8 cellular contexts compared by ENCODE assay signal in genomic region chr6:188821-189655, GRCh38.
DNase-seq lines count a peak whose midpoint lies in the region; ATAC-seq and TF ChIP-seq lines count a peak whose summit lies in the region.

No MANE protein-coding gene starts in this region.

- H3K9me3 ChIP-seq in CD4-positive, alpha-beta memory T cell (ENCODE audit: control insufficient read depth in 1 of 2, low read length in 2 of 2), result no peaks in the 10 kb centered on the region

- POLR2A ChIA-PET in CD4-positive, alpha-beta memory T cell (lab: Charles Lee; ENCODE audit: partially characterized antibody), result interaction anchor here (0.7 to 1.7 kb wide), 3 partner anchors 26 to 201 kb away, joined by 3 to 5 read pairs (median 3); no protein-coding TSS in a partner anchor

- H3K36me3 Mint-ChIP-seq in CD4-positive, alpha-beta memory T cell, result no peaks in the 10 kb centered on the region
- H3K36me3 Mint-ChIP-seq in endothelial cell (ENCODE audit: low read depth, unreplicated experiment), result no peaks in the 10 kb centered on the region

- DNase-seq in CD4-positive, alpha-beta memory T cell, result peak; percentile 70 to 74 (median 71)
- peak; percentile 17 for DNase-seq in NCI-H82 treated with DMSO at 0.1 percent for 48 hours (lab: John Stamatoyannopoulos, UW; ENCODE audit: unreplicated experiment)
- DNase-seq in activated CD8-positive, alpha-beta memory T cell treated with anti-CD3 and anti-CD28 coated beads for 24 hours, result peak; percentile 91
- peak; percentile 90 for DNase-seq in endothelial cell (ENCODE audit: low spot score)
- peak; percentile 60 for DNase-seq in middle frontal gyrus (ENCODE audit: extremely low spot score, low spot score)
- peak; percentile 61 to 64 for DNase-seq in stimulated activated CD8-positive, alpha-beta memory T cell treated with anti-CD3 and anti-CD28 coated beads, Interleukin-4, amount 100 ng/mL, for 4 hours (ENCODE audit: low read depth in 2 of 2, low spot score in 1 of 2)

- TF ChIP-seq CTCF in endothelial cell (IDR thresholded peaks at IDR 0.05; ENCODE audit: unreplicated experiment), result peak; percentile 40

- peaks cover 19% of the 10 kb centered on the region for H3K4me1 ChIP-seq in CD4-positive, alpha-beta memory T cell (ENCODE audit: insufficient read depth, low read length)

- intact Hi-C loops in CD4-positive, alpha-beta memory T cell (cut with micrococcal nuclease), result loop anchor here (1.0 to 5.0 kb wide), 7 partner anchors 202 to 1193 kb away; partner anchors contain the start of gene IRF4

- peak overlapping the region in 3 of 7 donors; percentile 35 to 43 (median 36) for H3K27ac Mint-ChIP-seq in CD4-positive, alpha-beta memory T cell
- H3K27ac Mint-ChIP-seq in endothelial cell (ENCODE audit: unreplicated experiment), result no peak overlapping the region

- no peaks in the 10 kb centered on the region for H3K36me3 ChIP-seq in CD4-positive, alpha-beta memory T cell (ENCODE audit: insufficient read depth, low read length)

- H3K9me3 Mint-ChIP-seq in CD4-positive, alpha-beta memory T cell, result no peaks in the 10 kb centered on the region
- H3K9me3 Mint-ChIP-seq in endothelial cell (ENCODE audit: unreplicated experiment), result no peaks in the 10 kb centered on the region

- H3K27ac ChIP-seq in CD4-positive, alpha-beta memory T cell (ENCODE audit: low read depth, low read length), result no peak overlapping the region

- peaks cover 23 to 37% (median 31%) of the 10 kb centered on the region in 4 donors for H3K4me1 Mint-ChIP-seq in CD4-positive, alpha-beta memory T cell
- no peaks in the 10 kb centered on the region for H3K4me1 Mint-ChIP-seq in endothelial cell (ENCODE audit: unreplicated experiment)

- peak overlapping the region in 2 of 8 donors; percentile 22 to 26 for H3K4me3 Mint-ChIP-seq in CD4-positive, alpha-beta memory T cell
- H3K4me3 Mint-ChIP-seq in endothelial cell (ENCODE audit: unreplicated experiment), result no peak overlapping the region

- no peaks in the 10 kb centered on the region for H3K27me3 Mint-ChIP-seq in CD4-positive, alpha-beta memory T cell
- peaks cover 3% of the 10 kb centered on the region for H3K27me3 Mint-ChIP-seq in endothelial cell (ENCODE audit: unreplicated experiment)

- peak; percentile 80 for ATAC-seq in GM19351 (IDR thresholded peaks at IDR 0.05; ENCODE audit: unreplicated experiment)
- peak; percentile 72 for ATAC-seq in HG03439 (IDR thresholded peaks at IDR 0.05; ENCODE audit: unreplicated experiment)

- no peaks in the 10 kb centered on the region for H3K27me3 ChIP-seq in CD4-positive, alpha-beta memory T cell (ENCODE audit: insufficient read depth, low read length)

- CTCF ChIA-PET in CD4-positive, alpha-beta memory T cell (lab: Charles Lee; ENCODE audit: partially characterized antibody), result interaction anchor here (0.6 to 3.4 kb wide), 46 partner anchors 9 to 404 kb away, joined by 3 to 16 read pairs (median 3); partner anchors contain the start of gene DUSP22

- no peak overlapping the region for H3K4me3 ChIP-seq in CD4-positive, alpha-beta memory T cell (ENCODE audit: low read length in 2 of 2)

Comparison
In these comparisons a context has a peak if more than half of its experiments do, and no peak if none do; other contexts are left out.
1. DNase-seq: peak in every context shown above with its lines; median percentile 91 in activated CD8-positive, alpha-beta memory T cell treated with anti-CD3 and anti-CD28 coated beads for 24 hours; 90 in endothelial cell; 71 in CD4-positive, alpha-beta memory T cell; 62 in stimulated activated CD8-positive, alpha-beta memory T cell treated with anti-CD3 and anti-CD28 coated beads, Interleukin-4, amount 100 ng/mL, for 4 hours; 60 in middle frontal gyrus; 17 in NCI-H82 treated with DMSO at 0.1 percent for 48 hours.